8 cellular contexts compared by ENCODE assay signal in the genomic region with DNA sequence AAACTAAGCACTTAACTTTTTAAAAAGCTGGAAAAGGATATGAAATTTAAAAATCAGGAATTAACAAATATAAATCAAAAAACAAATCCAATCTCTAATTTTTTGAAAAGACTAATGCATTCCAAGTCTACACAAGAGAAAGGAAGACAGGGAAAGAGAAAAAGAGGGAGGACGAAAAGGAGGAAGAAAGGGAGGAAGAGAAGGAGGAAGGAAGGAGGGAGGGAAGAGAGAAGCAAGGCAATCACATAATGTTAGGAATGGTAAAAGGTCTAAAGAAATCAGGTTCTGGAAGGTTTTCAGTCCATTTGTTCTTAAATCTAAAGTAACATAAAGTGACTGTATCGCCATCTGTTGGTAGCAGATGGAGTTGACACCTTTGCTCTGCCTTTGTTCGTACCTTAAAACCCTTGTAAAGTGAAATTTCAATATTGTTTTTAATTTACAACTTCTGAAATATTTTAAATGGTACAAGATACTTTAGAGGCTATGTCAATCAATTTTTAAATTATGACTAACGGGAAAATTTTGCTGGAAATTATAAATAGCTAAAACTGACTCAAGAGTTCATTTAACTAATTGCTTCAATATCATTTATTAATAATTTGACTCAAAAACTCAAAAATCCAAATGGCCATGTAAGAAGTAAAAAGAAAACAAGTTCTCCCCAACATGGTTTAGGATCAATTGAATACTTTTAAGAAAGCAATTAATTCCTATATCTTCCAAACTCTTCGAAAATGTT. TPM values are rescaled to one million over a fixed set of nuclear protein-coding genes. Genes with fewer than 3 reads are reported as not detected.
DNase-seq lines count a peak whose midpoint lies in the region; ATAC-seq, FAIRE-seq and TF ChIP-seq lines count a peak whose summit lies in the region.

No MANE protein-coding gene starts in this region.

- TF ChIP-seq CTCF in astrocyte (IDR thresholded peaks at IDR 0.05; ENCODE audit: insufficient read depth, low read depth, low read length) (peak; percentile 77), upper lobe of left lung (IDR thresholded peaks at IDR 0.05) (peak; percentile 41 to 71 (median 61))

- no peaks in the 10 kb centered on the region for H3K36me3 Mint-ChIP-seq in CD4-positive, CD25-positive, alpha-beta regulatory T cell
- H3K36me3 Mint-ChIP-seq in astrocyte (ENCODE audit: low read depth, unreplicated experiment), result no peaks in the 10 kb centered on the region
- no peaks in the 10 kb centered on the region for H3K36me3 Mint-ChIP-seq in stimulated activated memory B cell treated with anti-CD40 and anti-IgM and Interleukin-4, amounts not matched to agents 10 μg/mL and 1 μg/mL and 100 μg/mL, for 72 hours

- peaks cover 0 to 2% (median 0%) of the 10 kb centered on the region in 4 donors for H3K4me1 Mint-ChIP-seq in CD4-positive, CD25-positive, alpha-beta regulatory T cell
- no peaks in the 10 kb centered on the region for H3K4me1 Mint-ChIP-seq in astrocyte (ENCODE audit: low read depth, unreplicated experiment)
- peaks cover 7% of the 10 kb centered on the region for H3K4me1 Mint-ChIP-seq in stimulated activated memory B cell treated with anti-CD40 and anti-IgM and Interleukin-4, amounts not matched to agents 10 μg/mL and 1 μg/mL and 100 μg/mL, for 72 hours

- TF ChIP-seq EP300 in upper lobe of left lung (IDR thresholded peaks at IDR 0.05), result no peak

- H3K9me3 ChIP-seq in CD4-positive, CD25-positive, alpha-beta regulatory T cell (ENCODE audit: control insufficient read depth in 2 of 2, low read length in 2 of 2), result no peaks in the 10 kb centered on the region
- H3K9me3 ChIP-seq in astrocyte (ENCODE audit: insufficient read depth, low read depth, low read length) (no peaks in the 10 kb centered on the region), upper lobe of left lung (no peaks in the 10 kb centered on the region)

- no peaks in the 10 kb centered on the region for H3K36me3 ChIP-seq in CD4-positive, CD25-positive, alpha-beta regulatory T cell (ENCODE audit: control insufficient read depth, insufficient read depth, low read length)
- H3K36me3 ChIP-seq in astrocyte (ENCODE audit: insufficient read depth, low read length) (no peaks in the 10 kb centered on the region), upper lobe of left lung (no peaks in the 10 kb centered on the region)

- TF ChIP-seq POLR2A in GM12892 (IDR thresholded peaks at IDR 0.05; ENCODE audit: low read depth, low read length) (no peak), upper lobe of left lung (IDR thresholded peaks at IDR 0.05) (no peak)

- no peaks in the 10 kb centered on the region for H4K20me1 ChIP-seq in astrocyte (ENCODE audit: insufficient read depth, low read length)

- H3K27me3 ChIP-seq in CD4-positive, CD25-positive, alpha-beta regulatory T cell (ENCODE audit: control insufficient read depth, insufficient read depth, low read length), result peaks cover 7% of the 10 kb centered on the region
- H3K27me3 ChIP-seq in astrocyte (ENCODE audit: insufficient read depth, low read length) (peaks cover 2% of the 10 kb centered on the region), upper lobe of left lung (no peaks in the 10 kb centered on the region)

- FAIRE-seq in GM12892 (lab: Jason Lieb, UNC) (peak; percentile 82), astrocyte (lab: Jason Lieb, UNC) (peak; percentile 67)

- peaks cover 26% of the 10 kb centered on the region for H3K27me3 Mint-ChIP-seq in CD4-positive, CD25-positive, alpha-beta regulatory T cell
- H3K27me3 Mint-ChIP-seq in astrocyte (ENCODE audit: low read depth, unreplicated experiment), result peaks cover 5% of the 10 kb centered on the region
- H3K27me3 Mint-ChIP-seq in stimulated activated memory B cell treated with anti-CD40 and anti-IgM and Interleukin-4, amounts not matched to agents 10 μg/mL and 1 μg/mL and 100 μg/mL, for 72 hours, result no peaks in the 10 kb centered on the region

- no peak overlapping the region for H3K27ac ChIP-seq in CD4-positive, CD25-positive, alpha-beta regulatory T cell (ENCODE audit: insufficient read depth, low read length, poor library complexity, severe bottlenecking)
- H3K27ac ChIP-seq in astrocyte (ENCODE audit: low read depth, low read length), result no peak overlapping the region
- no peak overlapping the region for H3K27ac ChIP-seq in upper lobe of left lung

- H2AFZ ChIP-seq in astrocyte (ENCODE audit: low read depth, low read length), result no peak overlapping the region

- no peaks in the 10 kb centered on the region for H3K79me2 ChIP-seq in astrocyte (ENCODE audit: insufficient read depth, low read length)

- no peak overlapping the region for H3K27ac Mint-ChIP-seq in CD4-positive, CD25-positive, alpha-beta regulatory T cell
- no peak overlapping the region for H3K27ac Mint-ChIP-seq in astrocyte (ENCODE audit: unreplicated experiment)
- no peak overlapping the region for H3K27ac Mint-ChIP-seq in stimulated activated memory B cell treated with anti-CD40 and anti-IgM and Interleukin-4, amounts not matched to agents 10 μg/mL and 1 μg/mL and 100 μg/mL, for 72 hours

- no peak overlapping the region for H3K9ac ChIP-seq in astrocyte (ENCODE audit: low read length)

- no peak overlapping the region for H3K4me3 Mint-ChIP-seq in CD4-positive, CD25-positive, alpha-beta regulatory T cell
- no peak overlapping the region for H3K4me3 Mint-ChIP-seq in astrocyte (ENCODE audit: unreplicated experiment)
- H3K4me3 Mint-ChIP-seq in stimulated activated memory B cell treated with anti-CD40 and anti-IgM and Interleukin-4, amounts not matched to agents 10 μg/mL and 1 μg/mL and 100 μg/mL, for 72 hours, result no peak overlapping the region

- 24 to 27% methylated on average over 5 of the region's 5 CpGs for WGBS in upper lobe of left lung, 2 donors

- no peaks in the 10 kb centered on the region for H3K9me3 Mint-ChIP-seq in CD4-positive, CD25-positive, alpha-beta regulatory T cell
- H3K9me3 Mint-ChIP-seq in astrocyte (ENCODE audit: unreplicated experiment), result no peaks in the 10 kb centered on the region
- no peaks in the 10 kb centered on the region for H3K9me3 Mint-ChIP-seq in stimulated activated memory B cell treated with anti-CD40 and anti-IgM and Interleukin-4, amounts not matched to agents 10 μg/mL and 1 μg/mL and 100 μg/mL, for 72 hours

- H3K4me3 ChIP-seq in CD4-positive, CD25-positive, alpha-beta regulatory T cell (ENCODE audit: low read depth, low read length), result no peak overlapping the region
- H3K4me3 ChIP-seq in astrocyte (ENCODE audit: insufficient read depth, low read depth, low read length) (no peak overlapping the region), upper lobe of left lung (no peak overlapping the region)

- DNase-seq in CD4-positive, CD25-positive, alpha-beta regulatory T cell, result peak; percentile 9 to 79 (median 46)
- DNase-seq in GM12892 (ENCODE audit: insufficient read length) (no peak), NCI-H69 (lab: John Stamatoyannopoulos, UW) (peak; percentile 31), astrocyte (ENCODE audit: low read depth) (peak; percentile 46), left kidney (ENCODE audit: low read depth, low spot score) (peak; percentile 79), upper lobe of left lung (no peak)

- no peaks in the 10 kb centered on the region for H3K4me1 ChIP-seq in CD4-positive, CD25-positive, alpha-beta regulatory T cell (ENCODE audit: control insufficient read depth, insufficient read depth, low read length, poor library complexity, severe bottlenecking)
- no peaks in the 10 kb centered on the region for H3K4me1 ChIP-seq in astrocyte (ENCODE audit: insufficient read depth, low read length)
- no peaks in the 10 kb centered on the region for H3K4me1 ChIP-seq in upper lobe of left lung

- no peak overlapping the region for H3K4me2 ChIP-seq in astrocyte (ENCODE audit: low read length)

- ATAC-seq in CD4-positive, CD25-positive, alpha-beta regulatory T cell (ENCODE audit: low read depth in 2 of 2), result no peak
- peak in 1 of 2 donors; percentile 44 for ATAC-seq in upper lobe of left lung (ENCODE audit: low FRiP score in 2 of 2)
- ATAC-seq in HG02884 (IDR thresholded peaks at IDR 0.05; ENCODE audit: unreplicated experiment), result no peak
- no peak for ATAC-seq in stimulated activated memory B cell treated with anti-CD40 and anti-IgM and Interleukin-4, amounts not matched to agents 10 μg/mL and 1 μg/mL and 100 μg/mL, for 72 hours

RNA-seq across cellular contexts. Expression of gene CDYL2, which starts 20.4 kb away (rescaled TPM):
- total RNA-seq in CD4-positive, CD25-positive, alpha-beta regulatory T cell, result 37.6 TPM
- 1 to 10 TPM; 1.2 to 2.2 (median 1.5) TPM for polyA plus RNA-seq in CD4-positive, CD25-positive, alpha-beta regulatory T cell
- polyA plus RNA-seq in GM12892 (2012; ENCODE audit: missing spikeins), result 5.8 TPM
- total RNA-seq in astrocyte (20.9 and 26.5 TPM in 2 replicates), upper lobe of left lung (10 to 100 TPM in 2 of 6 donors, 1 to 10 TPM in 4; 6.0 to 16.7 (median 8.0) TPM)

Comparison
In these comparisons a context has a peak if more than half of its experiments do, and no peak if none do; other contexts are left out.
1. DNase-seq: peak in CD4-positive, CD25-positive, alpha-beta regulatory T cell (3 of 3), NCI-H69 (single experiment), astrocyte (single experiment) and left kidney (single experiment); none in GM12892 (single experiment) and upper lobe of left lung (0 of 2).